ENCODE assay signal across 13 cellular contexts in the genomic region with DNA sequence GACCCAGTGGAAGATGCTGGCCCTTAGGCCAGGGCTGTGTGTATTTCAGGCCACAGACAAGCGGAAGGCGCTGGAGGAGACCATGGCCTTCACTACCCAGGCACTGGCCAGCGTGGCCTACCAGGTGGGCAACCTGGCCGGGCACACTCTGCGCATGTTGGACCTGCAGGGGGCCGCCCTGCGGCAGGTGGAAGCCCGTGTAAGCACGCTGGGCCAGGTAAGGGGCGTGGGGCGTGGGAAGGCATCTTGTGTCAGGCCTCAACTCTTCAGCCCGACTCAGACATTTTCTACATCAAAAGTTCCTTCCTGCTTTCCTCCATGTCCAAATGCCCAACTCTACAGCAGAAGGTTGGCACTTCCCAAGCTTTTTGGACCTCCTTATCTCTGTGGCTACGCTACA. TPM values are rescaled to one million over a fixed set of nuclear protein-coding genes. Genes with fewer than 3 reads are reported as not detected.
DNase-seq lines count a peak whose midpoint lies in the region; ATAC-seq, FAIRE-seq and TF ChIP-seq lines count a peak whose summit lies in the region.
"Had no signal": no experiment of that assay in that cellular context is flagged by ENCODE, and none has a peak within 500 bp of the region (broad histone marks: within the 10 kb centered on the region; RNA-seq: fewer than 3 reads in every experiment).

No MANE protein-coding gene starts in this region.

- H3K27ac ChIP-seq in kidney (ENCODE audit: low read depth in 2 of 2, low read length in 2 of 2) (peak overlapping the region; percentile 30 to 43), tibial nerve (peak overlapping the region in 3 of 4 donors; percentile 18 to 25 (median 24)), gastrocnemius medialis (peak overlapping the region in 2 of 4 donors; percentile 1 to 13)
- H3K27ac ChIP-seq: thoracic aorta, VCaP had no signal

- H3K36me3 ChIP-seq in kidney (ENCODE audit: control insufficient read depth in 1 of 2, insufficient read depth in 2 of 2, low read length in 2 of 2), result no peaks in the 10 kb centered on the region
- H3K36me3 ChIP-seq in tibial nerve, result no peaks in the 10 kb centered on the region
- no peaks in the 10 kb centered on the region for H3K36me3 ChIP-seq in gastrocnemius medialis
- H3K36me3 ChIP-seq: thoracic aorta had no signal

- no peak for ATAC-seq in activated B cell treated with CpG ODN at 0.5 μM for 24 hours (ENCODE audit: low read depth)
- no peak for ATAC-seq in gastrocnemius medialis

- no peak overlapping the region for H3K4me3 ChIP-seq in kidney (ENCODE audit: low read length in 2 of 2)
- H3K4me3 ChIP-seq in tibial nerve, result no peak overlapping the region
- H3K4me3 ChIP-seq in gastrocnemius medialis, result no peak overlapping the region
- H3K4me3 ChIP-seq: dorsolateral prefrontal cortex, thoracic aorta had no signal

- CTCF ChIA-PET in activated naive CD4-positive, alpha-beta T cell treated with anti-CD3 and anti-CD28 coated beads, Interleukin-2, amount 10 ng/mL, durations not matched to agents 7 days and 5 days (lab: Charles Lee), result interaction anchor here (2.1 kb wide), 1 partner anchor 10 kb away, joined by 8 read pairs; no protein-coding TSS in a partner anchor
- CTCF ChIA-PET in activated B cell treated with CpG ODN at 0.5 μM for 24 hours (lab: Charles Lee), result interaction anchor here (1.2 to 7.7 kb wide), 2 partner anchors 24 to 35 kb away, joined by 3 to 41 read pairs; no protein-coding TSS in a partner anchor

- no peaks in the 10 kb centered on the region for H3K27me3 Mint-ChIP-seq in activated naive CD4-positive, alpha-beta T cell treated with anti-CD3 and anti-CD28 coated beads, Interleukin-2, amount 10 ng/mL, durations not matched to agents 7 days and 5 days
- no peaks in the 10 kb centered on the region for H3K27me3 Mint-ChIP-seq in activated B cell treated with CpG ODN at 0.5 μM for 24 hours

- TF ChIP-seq POLR2A in tibial nerve (IDR thresholded peaks at IDR 0.05) (no peak), gastrocnemius medialis (IDR thresholded peaks at IDR 0.05) (no peak)

- peak overlapping the region; percentile 87 for H3K27ac Mint-ChIP-seq in activated naive CD4-positive, alpha-beta T cell treated with anti-CD3 and anti-CD28 coated beads, Interleukin-2, amount 10 ng/mL, durations not matched to agents 7 days and 5 days
- H3K27ac Mint-ChIP-seq in activated B cell treated with CpG ODN at 0.5 μM for 24 hours, result peak overlapping the region; percentile 80

- H3K4me1 ChIP-seq in kidney (ENCODE audit: control insufficient read depth in 1 of 2, insufficient read depth in 1 of 2, low read depth in 1 of 2, low read length in 2 of 2) (peaks cover 0 to 14% of the 10 kb centered on the region in 2 donors), tibial nerve (peaks cover 0 to 33% (median 16%) of the 10 kb centered on the region in 4 donors), gastrocnemius medialis (peaks cover 0 to 6% of the 10 kb centered on the region in 2 donors)

- no peaks in the 10 kb centered on the region for H3K9me3 ChIP-seq in kidney (ENCODE audit: control insufficient read depth in 1 of 2, low read length in 2 of 2)
- H3K9me3 ChIP-seq in tibial nerve, result no peaks in the 10 kb centered on the region
- no peaks in the 10 kb centered on the region for H3K9me3 ChIP-seq in gastrocnemius medialis
- H3K9me3 ChIP-seq: thoracic aorta had no signal

- H3K4me3 Mint-ChIP-seq in activated naive CD4-positive, alpha-beta T cell treated with anti-CD3 and anti-CD28 coated beads, Interleukin-2, amount 10 ng/mL, durations not matched to agents 7 days and 5 days, result peak overlapping the region; percentile 39
- H3K4me3 Mint-ChIP-seq in activated B cell treated with CpG ODN at 0.5 μM for 24 hours, result peak overlapping the region; percentile 52

- intact Hi-C loops in activated B cell treated with CpG ODN at 0.5 μM for 24 hours (cut with micrococcal nuclease) (loop anchor here (10.0 kb wide), 1 partner anchor 382 kb away; the partner anchor contains the start of gene CALCOCO2), kidney (cut with DNase I) (no loop called here), gastrocnemius medialis (cut with DNase I; ENCODE audit: low total_unique reads) (no loop called here)

- H3K4me1 Mint-ChIP-seq in activated naive CD4-positive, alpha-beta T cell treated with anti-CD3 and anti-CD28 coated beads, Interleukin-2, amount 10 ng/mL, durations not matched to agents 7 days and 5 days, result peaks cover 84% of the 10 kb centered on the region
- peaks cover 79% of the 10 kb centered on the region for H3K4me1 Mint-ChIP-seq in activated B cell treated with CpG ODN at 0.5 μM for 24 hours

- no peak for DNase-seq in activated naive CD4-positive, alpha-beta T cell treated with anti-CD3 and anti-CD28 coated beads, Interleukin-2, amount 10 ng/mL, durations not matched to agents 7 days and 5 days
- no peak for DNase-seq in activated naive CD4-positive, alpha-beta T cell treated with anti-CD3 and anti-CD28 coated beads, Interleukin-2, amount 50 U/mL, for 16 hours
- no peak for DNase-seq in activated B cell treated with CpG ODN at 0.5 μM for 24 hours
- no peak for DNase-seq in kidney
- DNase-seq in tibial nerve (ENCODE audit: low spot score in 2 of 2), result no peak
- no peak for DNase-seq in middle frontal gyrus (ENCODE audit: extremely low spot score, low spot score)
- DNase-seq in NCI-H510A (lab: John Stamatoyannopoulos, UW), result no peak
- no peak for DNase-seq in gastrocnemius medialis
- DNase-seq: NCI-H446 treated with DMSO at 0.1 percent for 48 hours had no signal

- peaks cover 0 to 30% of the 10 kb centered on the region in 2 donors for H3K27me3 ChIP-seq in tibial nerve
- peaks cover 8 to 19% (median 18%) of the 10 kb centered on the region in 3 donors for H3K27me3 ChIP-seq in gastrocnemius medialis

- TF ChIP-seq CTCF in activated B cell treated with CpG ODN at 0.5 μM for 24 hours (IDR thresholded peaks at IDR 0.05) (no peak), kidney (IDR thresholded peaks at IDR 0.05; ENCODE audit: borderline replicate concordance, extremely low read depth, insufficient read depth) (no peak), tibial nerve (IDR thresholded peaks at IDR 0.05) (no peak), gastrocnemius medialis (IDR thresholded peaks at IDR 0.05 in 4 of 5, conservative IDR thresholded peaks at IDR 0.05 in 1 of 5) (no peak)

- no peak for TF ChIP-seq EP300 in tibial nerve (IDR thresholded peaks at IDR 0.05)

- H3K36me3 Mint-ChIP-seq in activated naive CD4-positive, alpha-beta T cell treated with anti-CD3 and anti-CD28 coated beads, Interleukin-2, amount 10 ng/mL, durations not matched to agents 7 days and 5 days, result peaks cover 55% of the 10 kb centered on the region
- peaks cover 4% of the 10 kb centered on the region for H3K36me3 Mint-ChIP-seq in activated B cell treated with CpG ODN at 0.5 μM for 24 hours (ENCODE audit: low read depth)

- no peak overlapping the region for H3K9ac ChIP-seq in kidney (ENCODE audit: low read length in 2 of 2)

- FAIRE-seq in kidney (lab: Jason Lieb, UNC), result no peak

- H3K9me3 Mint-ChIP-seq in activated naive CD4-positive, alpha-beta T cell treated with anti-CD3 and anti-CD28 coated beads, Interleukin-2, amount 10 ng/mL, durations not matched to agents 7 days and 5 days, result no peaks in the 10 kb centered on the region
- no peaks in the 10 kb centered on the region for H3K9me3 Mint-ChIP-seq in activated B cell treated with CpG ODN at 0.5 μM for 24 hours

- 82 to 88% methylated on average over 13 of the region's 13 CpGs for WGBS in tibial nerve, 2 donors

- in situ Hi-C loops in gastrocnemius medialis (cut with MboI; ENCODE audit: low sequenced_read_pairs in 4 of 4), result no loop called here

- POLR2A ChIA-PET in activated B cell treated with CpG ODN at 0.5 μM for 24 hours (lab: Charles Lee), result interaction anchor here (0.6 to 12.3 kb wide), 2 partner anchors 24 to 1376 kb away, joined by 3 to 259 read pairs; partner anchors contain the start of gene SCRN2

RNA-seq across cellular contexts. Expression of gene ABI3, which starts 6.0 kb away (rescaled TPM):
- 6.5 and 9.7 TPM in 2 replicates for total RNA-seq in activated B cell treated with CpG ODN at 0.5 μM for 24 hours
- 18.3 TPM for total RNA-seq in kidney
- polyA plus RNA-seq in kidney (ENCODE audit: insufficient read depth, low read depth, low replicate concordance), result 17.1 TPM
- 10 to 100 TPM in 3 of 4 donors, 1 to 10 TPM in 1; 9.6 to 14.4 (median 12.0) TPM for total RNA-seq in tibial nerve
- total RNA-seq in gastrocnemius medialis, result 1 to 10 TPM; 1.2 to 2.6 (median 2.4) TPM

RNA-seq across cellular contexts. Expression of gene GNGT2, which starts 6.1 kb away (rescaled TPM):
- total RNA-seq in activated B cell treated with CpG ODN at 0.5 μM for 24 hours (8.1 and 9.8 TPM in 2 replicates), kidney (4.7 TPM), tibial nerve (1 to 10 TPM in 1 of 4 donors, not detected in 3; 1.2 TPM), gastrocnemius medialis (not detected)
- 8.3 TPM for polyA plus RNA-seq in kidney (ENCODE audit: insufficient read depth, low read depth, low replicate concordance)

RNA-seq across cellular contexts. Expression of gene PHOSPHO1, which starts 14.1 kb away (rescaled TPM):
- total RNA-seq in activated B cell treated with CpG ODN at 0.5 μM for 24 hours (0.59 TPM in 1 of 2 replicates, not detected in the other), kidney (0.22 TPM), tibial nerve (1 to 10 TPM in 1 of 4 donors, under 1 TPM in 2, not detected in 1; 0.21 to 1.3 (median 0.98) TPM), gastrocnemius medialis (1 to 10 TPM in 3 of 4 donors, not detected in 1; 1.0 to 3.7 (median 2.1) TPM)
- polyA plus RNA-seq in kidney (ENCODE audit: insufficient read depth, low read depth, low replicate concordance), result 1.5 TPM
- total RNA-seq: glomerular endothelial cell had no signal
